Comparison of ENCODE assay signal across 10 cellular contexts in genomic region chr2:201150454-201151020, GRCh38. TPM values are rescaled to one million over a fixed set of nuclear protein-coding genes. Genes with fewer than 3 reads are reported as not detected.
DNase-seq lines count a peak whose midpoint lies in the region; ATAC-seq and TF ChIP-seq lines count a peak whose summit lies in the region.
"Had no signal": no experiment of that assay in that cellular context is flagged by ENCODE, and none has a peak within 500 bp of the region (broad histone marks: within the 10 kb centered on the region; RNA-seq: fewer than 3 reads in every experiment).

No MANE protein-coding gene starts in this region.

- H3K9me3 ChIP-seq in CD8-positive, alpha-beta T cell (ENCODE audit: low read length), result no peaks in the 10 kb centered on the region
- no peaks in the 10 kb centered on the region for H3K9me3 ChIP-seq in SJCRH30 (replicated peaks)
- H3K9me3 ChIP-seq: HAP-1 had no signal

- intact Hi-C loops in CD8-positive, alpha-beta T cell (cut with DNase I, micrococcal nuclease), result loop anchor here in 1 of 2 experiments (1.0 to 10.0 kb wide), 2 partner anchors 8 to 186 kb away; partner anchors contain the start of gene ORC2

- H3K4me3 ChIP-seq in CD8-positive, alpha-beta T cell (ENCODE audit: low read depth, low read length), result no peak overlapping the region
- H3K4me3 ChIP-seq in SJCRH30 (no peak overlapping the region), rectal smooth muscle tissue (ENCODE audit: low read length) (no peak overlapping the region)
- H3K4me3 ChIP-seq: HAP-1 had no signal

- peaks cover 68% of the 10 kb centered on the region for H3K36me3 Mint-ChIP-seq in CD8-positive, alpha-beta T cell

- no peaks in the 10 kb centered on the region for H3K4me1 ChIP-seq in CD8-positive, alpha-beta T cell (ENCODE audit: insufficient read depth, low read length)
- H3K4me1 ChIP-seq in SJCRH30, result peaks cover 11% of the 10 kb centered on the region
- H3K4me1 ChIP-seq in rectal smooth muscle tissue (ENCODE audit: control insufficient read depth, insufficient read depth, low read length), result peaks cover 11% of the 10 kb centered on the region

- H3K27ac ChIP-seq in CD8-positive, alpha-beta T cell (ENCODE audit: low read depth, low read length), result no peak overlapping the region
- H3K27ac ChIP-seq in SJCRH30 (peak overlapping the region; percentile 67), epithelial cell of prostate (peak overlapping the region; percentile 100), rectal smooth muscle tissue (ENCODE audit: low read depth, low read length) (peak overlapping the region; percentile 60)

- H3K4me3 Mint-ChIP-seq in CD8-positive, alpha-beta T cell, result no peak overlapping the region

- POLR2A ChIA-PET in CD8-positive, alpha-beta T cell (lab: Charles Lee), result interaction anchor here (1.6 kb wide), 1 partner anchor 32 kb away, joined by 6 read pairs; no protein-coding TSS in a partner anchor

- TF ChIP-seq CTCF in CD8-positive, alpha-beta T cell (IDR thresholded peaks at IDR 0.05), result no peak

- H3K4me1 Mint-ChIP-seq in CD8-positive, alpha-beta T cell (ENCODE audit: low read depth), result peaks cover 25% of the 10 kb centered on the region

- no peaks in the 10 kb centered on the region for H3K9me3 Mint-ChIP-seq in CD8-positive, alpha-beta T cell

- peaks cover 31% of the 10 kb centered on the region for H3K36me3 ChIP-seq in CD8-positive, alpha-beta T cell (ENCODE audit: insufficient read depth, low read length)
- H3K36me3 ChIP-seq in SJCRH30 (no peaks in the 10 kb centered on the region), rectal smooth muscle tissue (ENCODE audit: control insufficient read depth, insufficient read depth, low read length) (peaks cover 20% of the 10 kb centered on the region)

- no peak for ATAC-seq in CD8-positive, alpha-beta T cell
- ATAC-seq in GM21381 (IDR thresholded peaks at IDR 0.05; ENCODE audit: unreplicated experiment) (no peak), GM18867 (IDR thresholded peaks at IDR 0.05; ENCODE audit: unreplicated experiment) (no peak)

- no peaks in the 10 kb centered on the region for H3K27me3 Mint-ChIP-seq in CD8-positive, alpha-beta T cell (ENCODE audit: low read depth)

- no peak for DNase-seq in CD8-positive, alpha-beta T cell
- DNase-seq in SJCRH30 (no peak), epithelial cell of prostate (ENCODE audit: low read depth, low spot score) (no peak), NCI-H82 treated with DMSO at 0.1 percent for 48 hours (lab: John Stamatoyannopoulos, UW; ENCODE audit: unreplicated experiment) (no peak), cortex of kidney (lab: John Stamatoyannopoulos, UW) (no peak)
- DNase-seq: hippocampal formation had no signal

- H3K9ac ChIP-seq in rectal smooth muscle tissue (ENCODE audit: low read length), result no peak overlapping the region

- H3K27ac Mint-ChIP-seq in CD8-positive, alpha-beta T cell, result peak overlapping the region; percentile 76

- no peaks in the 10 kb centered on the region for H3K27me3 ChIP-seq in CD8-positive, alpha-beta T cell (ENCODE audit: insufficient read depth, low read length)
- no peaks in the 10 kb centered on the region for H3K27me3 ChIP-seq in SJCRH30
- H3K27me3 ChIP-seq in rectal smooth muscle tissue (ENCODE audit: control insufficient read depth, insufficient read depth, low read length), result no peaks in the 10 kb centered on the region

- CTCF ChIA-PET in CD8-positive, alpha-beta T cell (lab: Charles Lee), result interaction anchor here (0.9 to 3.4 kb wide), 3 partner anchors 27 to 81 kb away, joined by 3 to 13 read pairs (median 8); no protein-coding TSS in a partner anchor

RNA-seq across cellular contexts. Expression of gene CASP10, which starts 32.4 kb away (rescaled TPM):
- 10 to 100 TPM in 1 of 2 experiments, 1 to 10 TPM in 1; 9.8 to 10.4 TPM for total RNA-seq in CD8-positive, alpha-beta T cell
- 1.0 and 1.1 TPM in 2 replicates for total RNA-seq in SJCRH30 (2014; rRNA removed; shearing (Covaris generic))

RNA-seq across cellular contexts. Expression of gene CFLAR, which starts 34.6 kb away (rescaled TPM):
- 100 to 1,000 TPM; 153 to 156 TPM for total RNA-seq in CD8-positive, alpha-beta T cell
- 13.6 TPM in 2 replicates for total RNA-seq in SJCRH30 (2014; rRNA removed; shearing (Covaris generic))

Comparison
In these comparisons a context has a peak if more than half of its experiments do, and no peak if none do; other contexts are left out.
1. RNA of gene CFLAR, which starts 34.6 kb away (total RNA-seq): 153 to 156 TPM in CD8-positive, alpha-beta T cell; 13.6 TPM in SJCRH30; every median in the first group is over 10 times any median in the second.